ENCODE assay signal across 17 cellular contexts in the genomic region with DNA sequence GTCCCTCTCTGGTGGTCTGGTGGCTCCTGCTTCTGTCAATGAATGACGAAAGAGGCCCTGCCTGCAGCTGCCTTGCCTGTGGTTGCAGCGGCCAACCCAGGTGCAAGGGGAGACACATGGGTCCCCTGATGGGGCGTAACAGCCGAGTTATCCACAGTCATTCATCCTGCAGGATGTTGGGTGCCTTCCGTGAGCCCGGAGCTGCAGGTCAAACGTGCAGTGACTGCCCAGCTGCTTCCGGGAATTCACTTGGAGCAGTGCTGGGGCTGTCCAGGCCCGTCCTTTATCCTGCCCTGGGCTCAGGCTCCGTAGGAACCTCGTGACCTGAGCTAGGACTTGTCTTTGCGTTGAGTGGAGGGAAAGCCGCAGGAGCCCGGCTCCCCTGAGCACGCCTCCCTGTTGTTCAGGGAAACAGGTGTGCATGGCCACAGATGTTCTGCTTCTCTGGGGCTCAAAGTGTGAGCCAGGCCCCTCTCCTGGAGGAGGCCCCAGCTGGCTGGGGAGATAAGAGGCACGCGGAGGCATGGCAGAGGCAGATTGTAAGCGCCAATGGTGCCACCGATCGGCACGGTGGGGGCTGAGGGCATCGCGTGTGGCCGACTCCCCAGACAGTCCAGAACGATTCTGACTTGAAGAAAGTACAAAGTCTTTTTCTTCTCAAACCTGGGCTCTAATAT.
"Had no signal": no experiment of that assay in that cellular context is flagged by ENCODE, and none has a peak within 500 bp of the region (broad histone marks: within the 10 kb centered on the region; RNA-seq: fewer than 3 reads in every experiment).

No MANE protein-coding gene starts in this region.

- ATAC-seq: activated CD8-positive, alpha-beta T cell treated with anti-CD3 and anti-CD28 coated beads for 36 hours; activated T-cell treated with anti-CD3 and anti-CD28 coated beads, Interleukin-2, amount 50 U/mL, for 4 hours; foreskin keratinocyte; natural killer cell had no signal

- H3K4me3 ChIP-seq: smooth muscle cell, suprapubic skin had no signal

- H3K36me3 ChIP-seq: suprapubic skin had no signal

- DNase-seq: activated B cell treated with CpG ODN at 0.5 μM for 24 hours; activated CD4-positive, alpha-beta T cell treated with anti-CD3 and anti-CD28 coated beads for 48 hours; activated CD8-positive, alpha-beta T cell treated with anti-CD3 and anti-CD28 coated beads for 36 hours; activated effector memory CD4-positive, alpha-beta T cell treated with anti-CD3 and anti-CD28 coated beads, Interleukin-2, amount 50 U/mL, for 16 hours; activated T-cell treated with anti-CD3 and anti-CD28 coated beads, Interleukin-2, amount 50 U/mL, for 4 hours; amniotic stem cell; central memory CD4-positive, alpha-beta T cell; cortex of kidney; effector memory CD4-positive, alpha-beta T cell; foreskin keratinocyte; head of caudate nucleus; natural killer cell; SW 1271 had no signal

- FAIRE-seq: islet of Langerhans, TTC549 had no signal

- H3K27ac ChIP-seq: foreskin keratinocyte, suprapubic skin had no signal

- H3K4me2 ChIP-seq: smooth muscle cell had no signal

- H3K27me3 ChIP-seq: foreskin keratinocyte had no signal

- H3K9me3 ChIP-seq: suprapubic skin had no signal

- H3K4me1 ChIP-seq: foreskin keratinocyte, suprapubic skin had no signal
